In genomic region chr5:7053528-7054209, GRCh38 we compare ENCODE assay signal across 20 cellular contexts.
"Had no signal": no experiment of that assay in that cellular context is flagged by ENCODE, and none has a peak within 500 bp of the region (broad histone marks: within the 10 kb centered on the region; RNA-seq: fewer than 3 reads in every experiment).

No MANE protein-coding gene starts in this region.

- ATAC-seq: heart right ventricle; left cardiac atrium; left lung; natural killer cell; sciatic nerve; stimulated activated naive B cell treated with anti-CD40 and anti-IgM and Interleukin-4, amounts not matched to agents 10 μg/mL and 1 μg/mL and 100 μg/mL, for 72 hours; stimulated activated naive CD8-positive, alpha-beta T cell treated with anti-CD3 and anti-CD28 coated beads, Interleukin-15, Interleukin-2, amounts not matched to agents 100 U/mL and 50 U/mL, for 24 hours; upper lobe of right lung had no signal

- DNase-seq: heart right ventricle; hippocampal formation; kidney glomerular epithelial cell; left cardiac atrium; left lung; mesendoderm; naive B cell; natural killer cell; nephron progenitor cell; occipital lobe; stimulated activated CD4-positive, alpha-beta T cell treated with anti-CD3 and anti-CD28 coated beads, Interleukin-12 subunit alpha, Interleukin-12 subunit beta, amount 100 ng/mL, for 4 hours; stimulated activated CD4-positive, alpha-beta T cell treated with anti-CD3 and anti-CD28 coated beads, Interleukin-15, amount 100 ng/mL, for 24 hours; stimulated activated CD4-positive, alpha-beta T cell treated with anti-CD3 and anti-CD28 coated beads, Interleukin-2, amount 100 ng/mL, for 24 hours; stimulated activated CD4-positive, alpha-beta T cell treated with anti-CD3 and anti-CD28 coated beads, Interleukin-4, amount 100 ng/mL, for 1 hour; stimulated activated naive B cell treated with anti-CD40 and anti-IgM and Interleukin-4, amounts not matched to agents 10 μg/mL and 1 μg/mL and 100 μg/mL, for 72 hours; stimulated activated naive CD8-positive, alpha-beta T cell treated with anti-CD3 and anti-CD28 coated beads, Interleukin-15, Interleukin-2, amounts not matched to agents 100 U/mL and 50 U/mL, for 24 hours; tibial artery; trophoblast cell; upper lobe of right lung had no signal
